Comparison of ENCODE assay signal across 8 cellular contexts in genomic region chr11:64918056-64918455, GRCh38. TPM values are rescaled to one million over a fixed set of nuclear protein-coding genes. Genes with fewer than 3 reads are reported as not detected.
DNase-seq lines count a peak whose midpoint lies in the region; ATAC-seq and TF ChIP-seq lines count a peak whose summit lies in the region.

No MANE protein-coding gene starts in this region.

- no peaks in the 10 kb centered on the region for H4K20me1 ChIP-seq in GM23248 (ENCODE audit: insufficient read depth)

- H3K27ac Mint-ChIP-seq in T-helper 2 cell treated with Interferon-gamma antibody and Interleukin-4, amounts not matched to agents 5 μg/mL and 100 μg/mL, for 36 hours, result peak overlapping the region; percentile 97

- ATAC-seq in left lobe of liver (no peak), HG03469 (IDR thresholded peaks at IDR 0.05; ENCODE audit: unreplicated experiment) (no peak)

- H3K4me1 ChIP-seq in GM23248 (ENCODE audit: insufficient read depth), result peaks cover 10% of the 10 kb centered on the region; the same call in 1 of the 2 replicates

- POLR2A ChIA-PET in AG04450 (lab: Yijun Ruan, JAX), result interaction anchor here (0.5 to 0.9 kb wide), 2 partner anchors 24 to 199 kb away, joined by 3 to 4 read pairs; partner anchors contain the start of gene ZNHIT2

- DNase-seq in AG04450 (ENCODE audit: low read depth, low spot score), result peak; percentile 23
- peak; percentile 89 for DNase-seq in GM23248
- no peak for DNase-seq in T-helper 2 cell treated with Interferon-gamma antibody and Interleukin-4, amounts not matched to agents 5 μg/mL and 100 μg/mL, for 36 hours (ENCODE audit: low spot score)
- DNase-seq in fibroblast of peridontal ligament (ENCODE audit: extremely low read depth), result peak; percentile 76
- DNase-seq in pons (ENCODE audit: low spot score), result peak; percentile 45
- no peak for DNase-seq in lower leg skin (ENCODE audit: low spot score in 2 of 2)
- no peak for DNase-seq in left lobe of liver (ENCODE audit: low spot score)

- peak overlapping the region; percentile 81 for H3K4me2 ChIP-seq in GM23248 (ENCODE audit: unreplicated experiment)

- no peaks in the 10 kb centered on the region for H3K27me3 ChIP-seq in AG04450 (ENCODE audit: control insufficient read depth, insufficient read depth, low read length)
- no peaks in the 10 kb centered on the region for H3K27me3 ChIP-seq in GM23248 (replicated peaks; ENCODE audit: insufficient read depth)

- H3K9me3 Mint-ChIP-seq in T-helper 2 cell treated with Interferon-gamma antibody and Interleukin-4, amounts not matched to agents 5 μg/mL and 100 μg/mL, for 36 hours, result no peaks in the 10 kb centered on the region

- no peaks in the 10 kb centered on the region for H3K27me3 Mint-ChIP-seq in T-helper 2 cell treated with Interferon-gamma antibody and Interleukin-4, amounts not matched to agents 5 μg/mL and 100 μg/mL, for 36 hours (ENCODE audit: low read depth)

- peak overlapping the region; percentile 97 for H3K4me3 Mint-ChIP-seq in T-helper 2 cell treated with Interferon-gamma antibody and Interleukin-4, amounts not matched to agents 5 μg/mL and 100 μg/mL, for 36 hours

- intact Hi-C loops in lower leg skin (cut with DNase I; ENCODE audit: low total_unique reads), result no loop called here

- no peaks in the 10 kb centered on the region for H3K36me3 ChIP-seq in GM23248 (ENCODE audit: low read depth)

- no peaks in the 10 kb centered on the region for H3K9me2 ChIP-seq in GM23248 (ENCODE audit: insufficient read depth)

- 3 to 5% methylated on average over 4 of the region's 4 CpGs for WGBS in GM23248 (ENCODE audit: low coverage in 1 of 2, low lambda C conversion rate in 2 of 2, missing lambda C conversion rate in 2 of 2), 2 experiments
- WGBS in lower leg skin, 2 donors, result 21 to 24% methylated on average over 4 of the region's 4 CpGs

- H3K9me3 ChIP-seq in AG04450 (ENCODE audit: control insufficient read depth, insufficient read depth, low read length) (no peaks in the 10 kb centered on the region; the same call in 1 of the 2 replicates), GM23248 (ENCODE audit: low read depth) (no peaks in the 10 kb centered on the region)

- H3K36me3 Mint-ChIP-seq in T-helper 2 cell treated with Interferon-gamma antibody and Interleukin-4, amounts not matched to agents 5 μg/mL and 100 μg/mL, for 36 hours (ENCODE audit: low read depth), result no peaks in the 10 kb centered on the region

- CTCF ChIA-PET in AG04450 (lab: Charles Lee), result interaction anchor here (1.1 to 1.8 kb wide), 2 partner anchors 26 to 193 kb away, joined by 3 to 4 read pairs; no protein-coding TSS in a partner anchor

- peak overlapping the region; percentile 84 for H2AFZ ChIP-seq in GM23248

- H3K4me1 Mint-ChIP-seq in T-helper 2 cell treated with Interferon-gamma antibody and Interleukin-4, amounts not matched to agents 5 μg/mL and 100 μg/mL, for 36 hours (ENCODE audit: low read depth), result peaks cover 20% of the 10 kb centered on the region

- H3K27ac ChIP-seq in AG04450 (ENCODE audit: low read depth, low read length), result peak overlapping the region; percentile 81
- peak overlapping the region; percentile 58 for H3K27ac ChIP-seq in GM23248

- peaks cover 13% of the 10 kb centered on the region for H3F3A ChIP-seq in GM23248 (ENCODE audit: insufficient read depth)

- TF ChIP-seq CTCF in AG04450 (IDR thresholded peaks at IDR 0.05; ENCODE audit: low read depth, low read length) (peak; percentile 52), lower leg skin (IDR thresholded peaks at IDR 0.05) (no peak)

- H3K79me2 ChIP-seq in GM23248 (ENCODE audit: insufficient read depth), result peaks cover 19% of the 10 kb centered on the region

- H3K4me3 ChIP-seq in AG04450 (ENCODE audit: low read depth, low read length) (peak overlapping the region; percentile 61), GM23248 (peak overlapping the region; percentile 90), lower leg skin (ENCODE audit: low read depth, poor library complexity, severe bottlenecking) (no peak overlapping the region)

- no peak for TF ChIP-seq POLR2A in lower leg skin (IDR thresholded peaks at IDR 0.05)

- in situ Hi-C loops in GM23248 (cut with MboI), result no loop called here

- H3K9ac ChIP-seq in GM23248, result peak overlapping the region; percentile 68

RNA-seq across cellular contexts. Expression of gene ATG2A, which starts 1.0 kb away (rescaled TPM):
- polyA plus RNA-seq in AG04450 (2011; rRNA removed) (3.7 and 5.1 TPM in 2 replicates), GM23248 (2016; fragmentation: Nextera tagmentation; extraction: Ambion mirVana) (6.3 and 6.8 TPM in 2 replicates)
- polyA minus RNA-seq in AG04450 (2011; rRNA and poly(A)+ RNA removed), result 6.6 and 9.0 TPM in 2 replicates
- 12.4 and 18.9 TPM in 2 replicates for total RNA-seq in GM23248 (2014; rRNA removed; shearing (Covaris generic))
- total RNA-seq in lower leg skin (100 to 1,000 TPM in 1 of 4 donors, 10 to 100 TPM in 3; 73.8 to 118 (median 91.2) TPM), left lobe of liver (34.0 TPM)

RNA-seq across cellular contexts. Expression of gene PPP2R5B, which starts 6.4 kb away (rescaled TPM):
- 11.2 and 16.6 TPM in 2 replicates for polyA plus RNA-seq in AG04450 (2011; rRNA removed)
- 7.7 and 12.2 TPM in 2 replicates for polyA minus RNA-seq in AG04450 (2011; rRNA and poly(A)+ RNA removed)
- 23.9 and 27.3 TPM in 2 replicates for total RNA-seq in GM23248 (2014; rRNA removed; shearing (Covaris generic))
- polyA plus RNA-seq in GM23248 (2016; fragmentation: Nextera tagmentation; extraction: Ambion mirVana), result 16.4 and 19.4 TPM in 2 replicates
- 10 to 100 TPM; 21.8 to 43.6 (median 34.0) TPM for total RNA-seq in lower leg skin
- 9.1 TPM for total RNA-seq in left lobe of liver

RNA-seq across cellular contexts. Expression of gene GPHA2, which starts 17.6 kb away (rescaled TPM):
- polyA plus RNA-seq in AG04450 (2011; rRNA removed) (not detected in 2 replicates), GM23248 (2016; fragmentation: Nextera tagmentation; extraction: Ambion mirVana) (not detected in 2 replicates)
- not detected in 2 replicates for polyA minus RNA-seq in AG04450 (2011; rRNA and poly(A)+ RNA removed)
- not detected in 2 replicates for total RNA-seq in GM23248 (2014; rRNA removed; shearing (Covaris generic))
- total RNA-seq in lower leg skin (not detected), left lobe of liver (0.25 TPM)

RNA-seq across cellular contexts. Expression of gene EHD1, which starts 39.6 kb away (rescaled TPM):
- polyA plus RNA-seq in AG04450 (2011; rRNA removed) (56.1 and 77.7 TPM in 2 replicates), GM23248 (2016; fragmentation: Nextera tagmentation; extraction: Ambion mirVana) (55.2 and 56.3 TPM in 2 replicates)
- polyA minus RNA-seq in AG04450 (2011; rRNA and poly(A)+ RNA removed), result 98.0 and 147 TPM in 2 replicates
- 90.2 and 124 TPM in 2 replicates for total RNA-seq in GM23248 (2014; rRNA removed; shearing (Covaris generic))
- total RNA-seq in lower leg skin (10 to 100 TPM; 81.0 to 98.9 (median 90.5) TPM), left lobe of liver (29.9 TPM)

RNA-seq across cellular contexts. Expression of gene MAJIN, which starts 53.9 kb away (rescaled TPM):
- not detected in 2 replicates for polyA plus RNA-seq in AG04450 (2011; rRNA removed)
- 0.09 TPM in 1 of 2 replicates, not detected in the other for polyA minus RNA-seq in AG04450 (2011; rRNA and poly(A)+ RNA removed)
- not detected in 2 replicates for total RNA-seq in GM23248 (2014; rRNA removed; shearing (Covaris generic))
- polyA plus RNA-seq in GM23248 (2016; fragmentation: Nextera tagmentation; extraction: Ambion mirVana), result not detected in 2 replicates
- total RNA-seq in lower leg skin, result not detected
- total RNA-seq in left lobe of liver, result not detected

Comparison
In these comparisons a context has a peak if more than half of its experiments do, and no peak if none do; other contexts are left out.
1. DNase-seq: peak in AG04450 (single experiment), GM23248 (single experiment), fibroblast of peridontal ligament (single experiment) and pons (single experiment); none in T-helper 2 cell treated with Interferon-gamma antibody and Interleukin-4, amounts not matched to agents 5 μg/mL and 100 μg/mL, for 36 hours (single experiment), lower leg skin (0 of 2) and left lobe of liver (single experiment).